In the genomic region with DNA sequence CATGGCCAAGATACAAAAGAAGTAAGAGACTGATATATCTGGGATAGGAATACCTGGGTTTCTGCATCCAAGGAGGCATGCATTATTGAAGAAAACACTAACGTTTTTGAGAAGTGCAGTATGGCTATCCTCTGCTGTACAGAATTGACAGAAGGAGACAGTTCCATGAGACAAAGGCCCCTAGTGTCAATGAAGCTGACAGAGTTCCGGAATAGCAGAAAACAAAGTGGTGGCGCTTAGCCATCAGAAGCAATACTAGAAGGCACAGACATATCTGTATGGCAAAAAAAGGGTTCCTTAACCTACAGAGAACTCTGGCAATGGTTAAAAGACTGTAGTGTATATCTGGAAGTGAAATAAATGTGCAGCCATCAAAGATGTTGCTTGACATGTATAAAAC, we compare ENCODE assay signal across 30 cellular contexts.
"Had no signal": no experiment of that assay in that cellular context is flagged by ENCODE, and none has a peak within 500 bp of the region (broad histone marks: within the 10 kb centered on the region; RNA-seq: fewer than 3 reads in every experiment).

No MANE protein-coding gene starts in this region.

- H3K36me3 Mint-ChIP-seq: activated naive CD4-positive, alpha-beta T cell treated with anti-CD3 and anti-CD28 coated beads, Interleukin-2, amount 50 U/mL, for 24 hours; activated naive CD8-positive, alpha-beta T cell treated with anti-CD3 and anti-CD28 coated beads for 36 hours; T-cell had no signal

- H3K4me1 Mint-ChIP-seq: activated B cell treated with CpG ODN at 0.5 μM for 24 hours; activated naive CD4-positive, alpha-beta T cell treated with anti-CD3 and anti-CD28 coated beads, Interleukin-2, amount 50 U/mL, for 24 hours; activated naive CD8-positive, alpha-beta T cell treated with anti-CD3 and anti-CD28 coated beads for 36 hours; activated naive CD8-positive, alpha-beta T cell treated with anti-CD3 and anti-CD28 coated beads, Interleukin-2, amount 50 U/mL, for 24 hours; T-cell; T-helper 17 cell had no signal

- H3K27ac Mint-ChIP-seq: activated B cell treated with CpG ODN at 0.5 μM for 24 hours; activated CD8-positive, alpha-beta T cell treated with anti-CD3 and anti-CD28 coated beads for 36 hours; activated naive CD4-positive, alpha-beta T cell treated with anti-CD3 and anti-CD28 coated beads for 36 hours; activated naive CD4-positive, alpha-beta T cell treated with anti-CD3 and anti-CD28 coated beads, Interleukin-2, amount 50 U/mL, for 24 hours; activated naive CD8-positive, alpha-beta T cell treated with anti-CD3 and anti-CD28 coated beads for 36 hours; activated naive CD8-positive, alpha-beta T cell treated with anti-CD3 and anti-CD28 coated beads, Interleukin-2, amount 50 U/mL, for 24 hours; activated T-helper 1 cell treated with anti-CD3 and anti-CD28 coated beads, Interleukin-12 subunit alpha, Interleukin-12 subunit beta, Interleukin-2, Interleukin-4 antibody, amounts not matched to agents 30 ng/mL and 10 ng/mL and 1 ng/mL, durations not matched to agents 14 hours and 24 hours and 36 hours; activated T-helper 2 cell treated with anti-CD3 and anti-CD28 coated beads, Interferon-gamma antibody, Interleukin-2, Interleukin-4, amounts not matched to agents 10 μg/mL and 5 μg/mL and 100 μg/mL, durations not matched to agents 14 hours and 24 hours and 36 hours; T-cell; T-helper 17 cell; T-helper 2 cell treated with Interferon-gamma antibody and Interleukin-4, amounts not matched to agents 5 μg/mL and 100 μg/mL, for 36 hours had no signal

- H3K4me3 Mint-ChIP-seq: activated B cell treated with CpG ODN at 0.5 μM for 24 hours; activated CD8-positive, alpha-beta T cell treated with anti-CD3 and anti-CD28 coated beads for 36 hours; activated naive CD4-positive, alpha-beta T cell treated with anti-CD3 and anti-CD28 coated beads for 36 hours; activated naive CD4-positive, alpha-beta T cell treated with anti-CD3 and anti-CD28 coated beads, Interleukin-2, amount 50 U/mL, for 24 hours; activated naive CD8-positive, alpha-beta T cell treated with anti-CD3 and anti-CD28 coated beads for 36 hours; activated naive CD8-positive, alpha-beta T cell treated with anti-CD3 and anti-CD28 coated beads, Interleukin-2, amount 50 U/mL, for 24 hours; activated T-helper 1 cell treated with anti-CD3 and anti-CD28 coated beads, Interleukin-12 subunit alpha, Interleukin-12 subunit beta, Interleukin-2, Interleukin-4 antibody, amounts not matched to agents 30 ng/mL and 10 ng/mL and 1 ng/mL, durations not matched to agents 14 hours and 24 hours and 36 hours; T-cell; T-helper 17 cell; T-helper 2 cell treated with Interferon-gamma antibody and Interleukin-4, amounts not matched to agents 5 μg/mL and 100 μg/mL, for 36 hours had no signal

- DNase-seq: activated B cell treated with CpG ODN at 0.5 μM for 24 hours; activated CD4-positive, alpha-beta T cell treated with anti-CD3 and anti-CD28 coated beads for 48 hours; activated CD4-positive, alpha-beta T cell treated with anti-CD3 and anti-CD28 coated beads, Interleukin-2, amount 50 U/mL, for 1 hour; activated CD4-positive, alpha-beta T cell treated with anti-CD3 and anti-CD28 coated beads, Interleukin-2, amount 50 U/mL, for 48 hours; activated CD8-positive, alpha-beta memory T cell treated with anti-CD3 and anti-CD28 coated beads for 24 hours; activated CD8-positive, alpha-beta T cell treated with anti-CD3 and anti-CD28 coated beads for 36 hours; activated effector memory CD4-positive, alpha-beta T cell treated with anti-CD3 and anti-CD28 coated beads, Interleukin-2, amount 50 U/mL, for 16 hours; activated naive CD4-positive, alpha-beta T cell treated with anti-CD3 and anti-CD28 coated beads for 36 hours; activated naive CD8-positive, alpha-beta T cell treated with anti-CD3 and anti-CD28 coated beads for 36 hours; activated naive CD8-positive, alpha-beta T cell treated with anti-CD3 and anti-CD28 coated beads, Interleukin-2, amount 50 U/mL, for 24 hours; activated T-cell treated with anti-CD3 and anti-CD28 coated beads, Interleukin-2, amount 50 U/mL, for 48 hours; adrenal gland; aorta; body of pancreas; central memory CD4-positive, alpha-beta T cell; cerebellar nuclear complex; colonic mucosa; effector CD8-positive, alpha-beta T cell; esophagus squamous epithelium; foreskin melanocyte; T-cell; T-helper 17 cell; T1000; WERI-Rb-1 had no signal

- ATAC-seq: activated CD4-positive, CD25-positive, alpha-beta regulatory T cell treated with anti-CD3 and anti-CD28 coated beads, Interleukin-2, amount 50 U/mL, for 24 hours; activated CD8-positive, alpha-beta T cell treated with anti-CD3 and anti-CD28 coated beads for 36 hours; activated naive CD8-positive, alpha-beta T cell treated with anti-CD3 and anti-CD28 coated beads, Interleukin-2, amount 50 U/mL, for 24 hours; body of pancreas; gastroesophageal sphincter; T-cell; T-helper 17 cell had no signal

- H3K9me3 Mint-ChIP-seq: activated B cell treated with CpG ODN at 0.5 μM for 24 hours; activated naive CD4-positive, alpha-beta T cell treated with anti-CD3 and anti-CD28 coated beads for 36 hours; activated T-helper 1 cell treated with anti-CD3 and anti-CD28 coated beads, Interleukin-12 subunit alpha, Interleukin-12 subunit beta, Interleukin-2, Interleukin-4 antibody, amounts not matched to agents 30 ng/mL and 10 ng/mL and 1 ng/mL, durations not matched to agents 14 hours and 24 hours and 36 hours; activated T-helper 2 cell treated with anti-CD3 and anti-CD28 coated beads, Interferon-gamma antibody, Interleukin-2, Interleukin-4, amounts not matched to agents 10 μg/mL and 5 μg/mL and 100 μg/mL, durations not matched to agents 14 hours and 24 hours and 36 hours had no signal

- H3K27me3 Mint-ChIP-seq: activated B cell treated with CpG ODN at 0.5 μM for 24 hours; activated CD8-positive, alpha-beta T cell treated with anti-CD3 and anti-CD28 coated beads for 36 hours; activated naive CD4-positive, alpha-beta T cell treated with anti-CD3 and anti-CD28 coated beads, Interleukin-2, amount 50 U/mL, for 24 hours; activated naive CD8-positive, alpha-beta T cell treated with anti-CD3 and anti-CD28 coated beads for 36 hours; activated naive CD8-positive, alpha-beta T cell treated with anti-CD3 and anti-CD28 coated beads, Interleukin-2, amount 50 U/mL, for 24 hours; T-cell; T-helper 17 cell had no signal
